ENCODE assay signal across 20 cellular contexts in the genomic region with DNA sequence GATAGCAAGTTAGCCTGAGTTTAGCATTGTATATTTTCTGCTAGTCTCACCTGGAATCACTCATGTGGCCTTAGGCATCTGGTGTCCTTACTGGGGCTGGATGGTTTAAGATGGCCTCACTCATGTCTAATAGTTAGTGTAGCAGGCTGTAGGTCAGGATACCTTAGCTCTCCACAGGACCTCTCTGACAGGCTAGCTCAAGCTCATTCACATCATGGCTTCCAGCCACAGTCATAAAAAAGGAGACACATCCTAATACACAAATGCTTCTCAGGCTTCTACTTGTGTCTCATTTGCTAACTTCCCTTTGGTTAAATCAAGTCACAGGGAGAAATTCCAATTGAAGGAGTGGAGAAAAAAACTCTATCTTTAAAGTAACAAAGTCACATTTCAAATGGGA. TPM values are rescaled to one million over a fixed set of nuclear protein-coding genes. Genes with fewer than 3 reads are reported as not detected.
DNase-seq lines count a peak whose midpoint lies in the region; ATAC-seq, FAIRE-seq and TF ChIP-seq lines count a peak whose summit lies in the region.
"Had no signal": no experiment of that assay in that cellular context is flagged by ENCODE, and none has a peak within 500 bp of the region (broad histone marks: within the 10 kb centered on the region; RNA-seq: fewer than 3 reads in every experiment).

No MANE protein-coding gene starts in this region.

- H3K9me3 ChIP-seq in IMR-90 (ENCODE audit: control insufficient read depth, insufficient read depth, low read length) (no peaks in the 10 kb centered on the region), mammary epithelial cell (replicated peaks; ENCODE audit: insufficient read depth, low read length) (no peaks in the 10 kb centered on the region), MM.1S (replicated peaks; ENCODE audit: insufficient read depth, low read length) (no peaks in the 10 kb centered on the region), right atrium auricular region (no peaks in the 10 kb centered on the region)
- H3K9me3 ChIP-seq: BE2C had no signal

- ATAC-seq in IMR-90 (ENCODE audit: low read depth) (no peak), foreskin keratinocyte (peak; percentile 10)

- H3K9ac ChIP-seq in IMR-90 (ENCODE audit: low read depth, low read length): no peak overlapping the region
- no peak overlapping the region for H3K9ac ChIP-seq in mammary epithelial cell (ENCODE audit: insufficient read depth, low read length)
- no peak overlapping the region for H3K9ac ChIP-seq in MM.1S (ENCODE audit: low read length)

- H3K4me3 ChIP-seq in IMR-90 (ENCODE audit: insufficient read depth, low read depth, low read length) (no peak overlapping the region), mammary epithelial cell (replicated peaks in 1 of 3; ENCODE audit: insufficient read depth in 1 of 3, low read depth in 2 of 3, low read length in 3 of 3) (no peak overlapping the region), MM.1S (ENCODE audit: low read length) (no peak overlapping the region), right atrium auricular region (no peak overlapping the region)

- no peaks in the 10 kb centered on the region for H3F3A ChIP-seq in MM.1S (ENCODE audit: insufficient read depth, low read length)

- H3K9me3 Mint-ChIP-seq in nephron progenitor cell: no peaks in the 10 kb centered on the region
- H3K9me3 Mint-ChIP-seq: CD4-positive, CD25-positive, alpha-beta regulatory T cell; CD8-positive, alpha-beta memory T cell; H9; IgD-negative memory B cell had no signal

- H3K18ac ChIP-seq in IMR-90 (ENCODE audit: low read depth, low read length): 0 out of 2 replicates have a peak overlapping the region, but pooled peaks have one; percentile 5

- peak overlapping the region; percentile 55 for H3K27ac Mint-ChIP-seq in nephron progenitor cell
- H3K27ac Mint-ChIP-seq: CD4-positive, CD25-positive, alpha-beta regulatory T cell; H9; IgD-negative memory B cell had no signal

- peaks cover 9% of the 10 kb centered on the region for H3K9me1 ChIP-seq in IMR-90 (ENCODE audit: insufficient read depth, low read length)

- H4K20me1 ChIP-seq in IMR-90 (ENCODE audit: insufficient read depth, low read length) (peaks cover 18% of the 10 kb centered on the region; the same call in 1 of the 2 replicates), mammary epithelial cell (ENCODE audit: insufficient read depth, low read length) (peaks cover 5% of the 10 kb centered on the region), MM.1S (ENCODE audit: insufficient read depth, low read length) (no peaks in the 10 kb centered on the region)

- CTCF ChIA-PET in IMR-90 (lab: Yijun Ruan, JAX): no interaction called here
- CTCF ChIA-PET in mammary epithelial cell (lab: Charles Lee; ENCODE audit: low non-redundant PET): no interaction called here

- H3K23ac ChIP-seq in IMR-90 (ENCODE audit: low read depth, low read length): peak overlapping the region; percentile 28; the same call in 1 of the 2 replicates

- H2AK9ac ChIP-seq in IMR-90 (replicated peaks; ENCODE audit: low read depth, low read length, poor library complexity): no peak overlapping the region

- BruUV-seq in IMR-90 (replicated peaks; lab: Mats Ljungman, UMichigan) (no TSS peak), mammary epithelial cell (replicated peaks; lab: Mats Ljungman, UMichigan) (no TSS peak)

- peaks cover 22% of the 10 kb centered on the region for H3K4me1 ChIP-seq in IMR-90 (ENCODE audit: control insufficient read depth, insufficient read depth, low read length)
- peaks cover 14% of the 10 kb centered on the region for H3K4me1 ChIP-seq in foreskin keratinocyte
- peaks cover 23% of the 10 kb centered on the region for H3K4me1 ChIP-seq in mammary epithelial cell (ENCODE audit: insufficient read depth, low read length)
- no peaks in the 10 kb centered on the region for H3K4me1 ChIP-seq in MM.1S (ENCODE audit: low read length)
- H3K4me1 ChIP-seq in right atrium auricular region: peaks cover 0 to 20% of the 10 kb centered on the region in 2 donors

- no peaks in the 10 kb centered on the region for H3K4me1 Mint-ChIP-seq in nephron progenitor cell
- H3K4me1 Mint-ChIP-seq: CD4-positive, CD25-positive, alpha-beta regulatory T cell; CD8-positive, alpha-beta memory T cell had no signal

- no peak overlapping the region for H2AK5ac ChIP-seq in IMR-90 (ENCODE audit: low read depth, low read length)

- intact Hi-C loops in IMR-90 (cut with micrococcal nuclease) (no loop called here), mammary epithelial cell (cut with micrococcal nuclease) (loop anchor here (5.0 kb wide), 1 partner anchor 209 kb away; no protein-coding TSS in a partner anchor)

- no peak for TF ChIP-seq POLR2A in IMR-90 (IDR thresholded peaks at IDR 0.05; ENCODE audit: low read depth, low read length)

- no peak overlapping the region for H4K91ac ChIP-seq in IMR-90 (ENCODE audit: insufficient read depth, low read depth, low read length)

- H3K27me3 ChIP-seq in IMR-90 (ENCODE audit: control insufficient read depth, insufficient read depth, low read length) (no peaks in the 10 kb centered on the region), foreskin keratinocyte (no peaks in the 10 kb centered on the region), mammary epithelial cell (ENCODE audit: insufficient read depth, low read length) (no peaks in the 10 kb centered on the region), MM.1S (replicated peaks; ENCODE audit: insufficient read depth, low read length) (no peaks in the 10 kb centered on the region), right atrium auricular region (no peaks in the 10 kb centered on the region)
- H3K27me3 ChIP-seq: BE2C had no signal

- TF ChIP-seq CTCF in IMR-90 (conservative IDR thresholded peaks at IDR 0.05; ENCODE audit: low read depth, low read length) (no peak), foreskin keratinocyte (conservative IDR thresholded peaks at IDR 0.05) (no peak), nephron progenitor cell (IDR thresholded peaks at IDR 0.05) (no peak), D721Med (IDR thresholded peaks at IDR 0.05; ENCODE audit: insufficient read depth, missing control alignments) (no peak), mammary epithelial cell (conservative IDR thresholded peaks at IDR 0.05 in 1 of 2, IDR thresholded peaks at IDR 0.05 in 1 of 2; ENCODE audit: extremely low read depth in 1 of 2, insufficient read depth in 1 of 2, low read depth in 1 of 2, low read length in 2 of 2) (no peak), MM.1S (IDR thresholded peaks at IDR 0.05; ENCODE audit: low read length) (no peak), right atrium auricular region (IDR thresholded peaks at IDR 0.05) (no peak)

- H3K36me3 ChIP-seq in IMR-90 (ENCODE audit: control insufficient read depth, insufficient read depth, low read length) (peaks cover 3% of the 10 kb centered on the region; the same call in 1 of the 2 replicates), mammary epithelial cell (ENCODE audit: insufficient read depth, low read length) (peaks cover 14% of the 10 kb centered on the region), MM.1S (replicated peaks; ENCODE audit: insufficient read depth, low read length) (no peaks in the 10 kb centered on the region), right atrium auricular region (no peaks in the 10 kb centered on the region)

- H3K79me2 ChIP-seq in mammary epithelial cell (ENCODE audit: insufficient read depth, low read length) (peaks cover 99% of the 10 kb centered on the region), MM.1S (ENCODE audit: low read length) (no peaks in the 10 kb centered on the region)

- in situ Hi-C loops in IMR-90 (cut with MboI; ENCODE audit: low sequenced_read_pairs): no loop called here
- in situ Hi-C loops in mammary epithelial cell (cut with MboI; ENCODE audit: low sequenced_read_pairs in 2 of 2): no loop called here

- peaks cover 36 to 78% of the 10 kb centered on the region in 2 experiments for H3K79me1 ChIP-seq in IMR-90 (ENCODE audit: low read depth in 1 of 2, low read length in 2 of 2)

- POLR2A ChIA-PET in IMR-90 (lab: Charles Lee; ENCODE audit: unreplicated experiment): no interaction called here

- no peak for DNase-seq in IMR-90
- DNase-seq in foreskin keratinocyte: no peak
- DNase-seq in nephron progenitor cell: no peak
- no peak for DNase-seq in D721Med (ENCODE audit: insufficient read length, low spot score)
- no peak for DNase-seq in mammary epithelial cell
- no peak for DNase-seq in MM.1S
- DNase-seq in right atrium auricular region (ENCODE audit: low spot score): no peak
- DNase-seq: ACHN; BE2C; C1 segment of cervical spinal cord; CD4-positive, CD25-positive, alpha-beta regulatory T cell; CD8-positive, alpha-beta memory T cell; COR-L47; GDM1; H9; KBM-7 had no signal

- 0 out of 2 replicates have a peak overlapping the region, but pooled peaks have one; percentile 5 for H2BK20ac ChIP-seq in IMR-90 (ENCODE audit: low read depth, low read length)

- H2BK15ac ChIP-seq in IMR-90 (ENCODE audit: low read depth, low read length): 0 out of 3 replicates have a peak overlapping the region, but pooled peaks have one; percentile 34

- H3K27me3 Mint-ChIP-seq in nephron progenitor cell (ENCODE audit: low read depth, poor library complexity): no peaks in the 10 kb centered on the region
- H3K27me3 Mint-ChIP-seq: IgD-negative memory B cell had no signal

- no peak overlapping the region for H3K56ac ChIP-seq in IMR-90 (ENCODE audit: extremely low read depth, insufficient read depth, low read length)

- no peak for FAIRE-seq in D721Med (lab: Jason Lieb, UNC)
- FAIRE-seq: A204.1, H1 had no signal

- H3K4ac ChIP-seq in IMR-90 (ENCODE audit: low read depth, low read length): peak overlapping the region; percentile 20; the same call in 1 of the 2 replicates

- peaks cover 40% of the 10 kb centered on the region for H3K36me3 Mint-ChIP-seq in nephron progenitor cell (ENCODE audit: low read depth)
- H3K36me3 Mint-ChIP-seq: CD4-positive, CD25-positive, alpha-beta regulatory T cell; CD8-positive, alpha-beta memory T cell had no signal

- no peak overlapping the region for H2BK120ac ChIP-seq in IMR-90 (ENCODE audit: low read depth, low read length)

- no peak overlapping the region for H2BK5ac ChIP-seq in IMR-90 (ENCODE audit: low read depth, low read length, poor library complexity, severe bottlenecking)

- H2AFZ ChIP-seq in IMR-90 (replicated peaks; ENCODE audit: low read length, poor library complexity) (no peak overlapping the region), mammary epithelial cell (ENCODE audit: low read depth, low read length) (no peak overlapping the region), MM.1S (ENCODE audit: low read length) (no peak overlapping the region)

- H3K4me3 Mint-ChIP-seq in nephron progenitor cell: no peak overlapping the region
- H3K4me3 Mint-ChIP-seq: CD4-positive, CD25-positive, alpha-beta regulatory T cell; CD8-positive, alpha-beta memory T cell; H9; IgD-negative memory B cell had no signal

- no peak for TF ChIP-seq RAD21 in IMR-90 (IDR thresholded peaks at IDR 0.05; ENCODE audit: low read length)

- peak overlapping the region; percentile 20; the same call in 1 of the 2 replicates for H3K14ac ChIP-seq in IMR-90 (replicated peaks; ENCODE audit: low read depth, low read length)

- dilution Hi-C loops in IMR-90 (cut with HindIII; ENCODE audit: low sequenced_read_pairs, unreplicated experiment) (no loop called here), mammary epithelial cell (cut with HindIII; ENCODE audit: low sequenced_read_pairs) (no loop called here)

- H3K4me2 ChIP-seq in IMR-90 (ENCODE audit: low read depth, low read length) (no peak overlapping the region), mammary epithelial cell (ENCODE audit: insufficient read depth, low read depth, low read length) (no peak overlapping the region), MM.1S (ENCODE audit: low read depth, low read length) (no peak overlapping the region)

- H3K9me2 ChIP-seq in MM.1S (replicated peaks; ENCODE audit: insufficient read depth, low read length): no peaks in the 10 kb centered on the region

- H4K8ac ChIP-seq in IMR-90 (ENCODE audit: low read depth in 2 of 2, low read length in 2 of 2): peak overlapping the region in 1 of 2 experiments; percentile 15; a peak in 1 of 4 replicates

- H3K27ac ChIP-seq in IMR-90 (ENCODE audit: insufficient read depth, low read length): no peak overlapping the region
- no peak overlapping the region for H3K27ac ChIP-seq in foreskin keratinocyte
- H3K27ac ChIP-seq in mammary epithelial cell (ENCODE audit: insufficient read depth, low read depth, low read length): no peak overlapping the region
- no peak overlapping the region for H3K27ac ChIP-seq in MM.1S (ENCODE audit: low read length)
- no peak overlapping the region for H3K27ac ChIP-seq in right atrium auricular region
- H3K27ac ChIP-seq: HL-60 had no signal

- H4K5ac ChIP-seq in IMR-90 (ENCODE audit: low read depth, low read length): no peak overlapping the region; the same call in 1 of the 2 replicates

RNA-seq across cellular contexts. Expression of gene MYO1B, which starts 47.7 kb away (rescaled TPM):
- 116 and 167 TPM in 2 replicates for total RNA-seq in IMR-90 (2012; rRNA removed)
- polyA plus RNA-seq in IMR-90 (2012; rRNA removed): 44.3 and 57.2 TPM in 2 replicates
- polyA plus RNA-seq in IMR-90 (2012; cell fraction: cytosol; rRNA removed): 11.9 and 14.9 TPM in 2 replicates
- 10.3 and 68.5 TPM in 2 replicates for polyA plus RNA-seq in IMR-90 (2012; cell fraction: nucleus; rRNA removed; ENCODE audit: low replicate concordance)
- 216 and 220 TPM in 2 replicates for total RNA-seq in foreskin keratinocyte
- 51.8 and 61.3 TPM in 2 replicates for polyA plus RNA-seq in foreskin keratinocyte
- 100 to 1,000 TPM; 165 to 435 TPM for total RNA-seq in mammary epithelial cell
- 128 TPM for polyA plus RNA-seq in mammary epithelial cell
- 202 TPM for polyA minus RNA-seq in mammary epithelial cell
- total RNA-seq in right atrium auricular region: 10 to 100 TPM; 11.6 to 14.7 TPM
- total RNA-seq: CD4-positive, CD25-positive, alpha-beta regulatory T cell had no signal
- polyA plus RNA-seq: CD4-positive, CD25-positive, alpha-beta regulatory T cell had no signal
